Comparison of ENCODE assay signal across 8 cellular contexts in genomic region chr3:5011555-5012256, GRCh38. TPM values are rescaled to one million over a fixed set of nuclear protein-coding genes. Genes with fewer than 3 reads are reported as not detected.
DNase-seq lines count a peak whose midpoint lies in the region; ATAC-seq and TF ChIP-seq lines count a peak whose summit lies in the region.

No MANE protein-coding gene starts in this region.

- H3K18ac ChIP-seq in mesenchymal stem cell (ENCODE audit: low read depth in 1 of 2, low read length in 2 of 2): peak overlapping the region; percentile 6 to 14

- no peak overlapping the region for H3K23ac ChIP-seq in mesenchymal stem cell (ENCODE audit: low read length in 2 of 2)

- H4K20me1 ChIP-seq in Loucy (ENCODE audit: insufficient read depth, low read length, poor library complexity, severe bottlenecking) (no peaks in the 10 kb centered on the region), hepatocyte (ENCODE audit: insufficient read depth, poor library complexity, severe bottlenecking) (no peaks in the 10 kb centered on the region)

- H2AFZ ChIP-seq in Loucy (ENCODE audit: low read length) (peak overlapping the region; percentile 13; the same call in 1 of the 2 replicates), mesenchymal stem cell (ENCODE audit: low read depth, low read length) (no peak overlapping the region), hepatocyte (no peak overlapping the region)

- H2BK12ac ChIP-seq in mesenchymal stem cell (ENCODE audit: low read length in 2 of 2): peak overlapping the region; percentile 18 to 38

- H3K4me3 ChIP-seq in Loucy (ENCODE audit: low read length, poor library complexity, severe bottlenecking) (no peak overlapping the region), mesenchymal stem cell (ENCODE audit: insufficient read depth in 1 of 2, low read depth in 1 of 2, low read length in 2 of 2) (no peak overlapping the region), dorsolateral prefrontal cortex (no peak overlapping the region), hepatocyte (no peak overlapping the region)

- H3K4me1 ChIP-seq in Loucy (ENCODE audit: insufficient read depth, low read length, poor library complexity, severe bottlenecking): peaks cover 40% of the 10 kb centered on the region
- H3K4me1 ChIP-seq in mesenchymal stem cell (ENCODE audit: control insufficient read depth, insufficient read depth, low read depth, low read length): peaks cover 9% of the 10 kb centered on the region
- H3K4me1 ChIP-seq in hepatocyte (ENCODE audit: insufficient read depth): peaks cover 15% of the 10 kb centered on the region

- no peak overlapping the region for H4K8ac ChIP-seq in mesenchymal stem cell (ENCODE audit: low read length)

- H4K91ac ChIP-seq in mesenchymal stem cell (ENCODE audit: low read length): no peak overlapping the region

- H3K9me3 ChIP-seq in Loucy (ENCODE audit: insufficient read depth, low read depth, low read length): no peaks in the 10 kb centered on the region
- H3K9me3 ChIP-seq in mesenchymal stem cell (ENCODE audit: control insufficient read depth, low read length): no peaks in the 10 kb centered on the region
- no peaks in the 10 kb centered on the region for H3K9me3 ChIP-seq in hepatocyte (ENCODE audit: low read depth)

- peak overlapping the region; percentile 27 for H2BK120ac ChIP-seq in mesenchymal stem cell (ENCODE audit: low read depth, low read length)

- ATAC-seq in GM18517 (IDR thresholded peaks at IDR 0.05; ENCODE audit: unreplicated experiment) (peak; percentile 60), GM21723 (IDR thresholded peaks at IDR 0.05; ENCODE audit: unreplicated experiment) (peak; percentile 62)

- no peak overlapping the region for H2BK15ac ChIP-seq in mesenchymal stem cell (ENCODE audit: low read depth, poor library complexity, severe bottlenecking)

- WGBS in mesenchymal stem cell: 61% methylated on average over 14 of the region's 14 CpGs
- 76% methylated on average over 13 of the region's 14 CpGs for WGBS in hepatocyte (ENCODE audit: low lambda C conversion rate, missing lambda C conversion rate)

- no peaks in the 10 kb centered on the region for H3K79me2 ChIP-seq in Loucy (ENCODE audit: insufficient read depth, low read length)
- no peaks in the 10 kb centered on the region for H3K79me2 ChIP-seq in hepatocyte

- H3K36me3 ChIP-seq in Loucy (ENCODE audit: insufficient read depth, low read length) (no peaks in the 10 kb centered on the region), mesenchymal stem cell (ENCODE audit: control insufficient read depth in 1 of 2, insufficient read depth in 2 of 2, low read depth in 1 of 2, low read length in 2 of 2) (no peaks in the 10 kb centered on the region), hepatocyte (replicated peaks; ENCODE audit: insufficient read depth, low read depth) (no peaks in the 10 kb centered on the region)

- H3K9me2 ChIP-seq in Loucy (replicated peaks; ENCODE audit: low read depth, low read length) (no peaks in the 10 kb centered on the region), hepatocyte (replicated peaks; ENCODE audit: insufficient read depth) (no peaks in the 10 kb centered on the region)

- no peaks in the 10 kb centered on the region for H3K79me1 ChIP-seq in mesenchymal stem cell (replicated peaks; ENCODE audit: low read length, poor library complexity, severe bottlenecking)

- H3K27me3 ChIP-seq in Loucy (ENCODE audit: insufficient read depth, low read length, poor library complexity, severe bottlenecking) (no peaks in the 10 kb centered on the region), mesenchymal stem cell (ENCODE audit: control insufficient read depth in 1 of 2, insufficient read depth in 1 of 2, low read length in 2 of 2) (no peaks in the 10 kb centered on the region), dorsolateral prefrontal cortex (no peaks in the 10 kb centered on the region), hepatocyte (no peaks in the 10 kb centered on the region)

- H3K4me2 ChIP-seq in Loucy (ENCODE audit: low read depth, low read length, poor library complexity, severe bottlenecking): peak overlapping the region; percentile 7
- no peak overlapping the region for H3K4me2 ChIP-seq in mesenchymal stem cell (ENCODE audit: low read length, poor library complexity, severe bottlenecking)
- H3K4me2 ChIP-seq in hepatocyte: no peak overlapping the region

- peak overlapping the region in 1 of 2 experiments; percentile 14 for H3K14ac ChIP-seq in mesenchymal stem cell (ENCODE audit: low read length in 2 of 2)

- no peak overlapping the region for H2BK5ac ChIP-seq in mesenchymal stem cell (ENCODE audit: low read depth, low read length, poor library complexity, severe bottlenecking)

- intact Hi-C loops in dorsolateral prefrontal cortex (cut with DNase I): no loop called here

- TF ChIP-seq CTCF in Loucy (conservative IDR thresholded peaks at IDR 0.05; ENCODE audit: low read length): no peak
- no peak for TF ChIP-seq CTCF in dorsolateral prefrontal cortex (IDR thresholded peaks at IDR 0.05 in 54 of 56, conservative IDR thresholded peaks at IDR 0.05 in 2 of 56; ENCODE audit: low read depth in 1 of 56, partially characterized antibody in 56 of 56)
- TF ChIP-seq CTCF in hepatocyte (IDR thresholded peaks at IDR 0.05; ENCODE audit: poor library complexity): no peak

- DNase-seq in mesenchymal stem cell (no peak), NCI-H526 treated with DMSO at 0.1 percent for 48 hours (lab: John Stamatoyannopoulos, UW) (no peak), dorsolateral prefrontal cortex (no peak), hepatocyte (ENCODE audit: low spot score) (no peak), NCI-H128 (lab: John Stamatoyannopoulos, UW; ENCODE audit: unreplicated experiment) (no peak)

- H3F3A ChIP-seq in Loucy (ENCODE audit: low read depth): no peaks in the 10 kb centered on the region

- H2AK5ac ChIP-seq in mesenchymal stem cell (ENCODE audit: low read length, severe bottlenecking): no peak overlapping the region

- H3K9ac ChIP-seq in Loucy (ENCODE audit: low read depth, low read length, poor library complexity, severe bottlenecking) (no peak overlapping the region), mesenchymal stem cell (ENCODE audit: low read length) (no peak overlapping the region)

- no peak overlapping the region for H3K4ac ChIP-seq in mesenchymal stem cell (ENCODE audit: low read depth in 1 of 2, low read length in 2 of 2)

- no peak overlapping the region for H3K27ac ChIP-seq in mesenchymal stem cell (ENCODE audit: low read length, poor library complexity, severe bottlenecking)
- H3K27ac ChIP-seq in dorsolateral prefrontal cortex: no peak overlapping the region
- no peak overlapping the region for H3K27ac ChIP-seq in hepatocyte

RNA-seq across cellular contexts. Expression of gene BHLHE40, which starts 32.5 kb away (rescaled TPM):
- polyA plus RNA-seq in mesenchymal stem cell (2013, experiment 1 of 2): 88.3 TPM
- 79.7 TPM for polyA plus RNA-seq in mesenchymal stem cell (2013, experiment 2 of 2)
- total RNA-seq in dorsolateral prefrontal cortex (100 to 1,000 TPM in 42 of 120 experiments, 10 to 100 TPM in 78; 45.4 to 207 (median 91.5) TPM), hepatocyte (67.1 and 71.6 TPM in 2 replicates)
- 116 and 140 TPM in 2 replicates for polyA plus RNA-seq in hepatocyte
